Comparison of ENCODE assay signal across 1 cellular context in the genomic region with DNA sequence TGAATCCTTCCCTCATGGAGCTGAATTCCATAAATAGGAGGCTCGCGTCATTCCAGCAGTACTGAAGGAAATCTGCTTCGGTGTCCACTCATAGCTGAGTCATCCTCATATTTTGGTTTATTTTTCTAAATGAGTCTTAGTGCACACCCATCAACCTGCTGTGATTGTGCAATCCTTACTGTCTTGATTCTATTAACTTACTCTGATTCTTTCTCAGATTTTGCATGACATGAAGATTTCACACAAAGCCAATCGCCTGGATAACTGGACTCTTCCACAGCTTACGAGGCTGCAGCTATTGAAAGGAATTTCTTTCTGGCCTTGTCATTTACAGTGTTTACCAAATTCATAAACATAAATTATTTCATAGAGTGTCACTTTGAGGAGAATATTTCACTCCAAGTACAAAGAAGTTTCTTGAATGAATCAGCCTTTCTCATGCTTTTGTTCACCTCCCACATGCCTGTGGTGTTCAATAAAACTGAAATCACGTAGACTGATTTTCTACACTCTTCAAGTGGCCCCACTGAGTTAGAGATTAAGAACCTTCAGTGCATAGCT.
TF ChIP-seq lines count a peak whose summit lies in the region.

No MANE protein-coding gene starts in this region.

TF ChIP-seq in GM23338, 12 proteins besides CTCF, POLR2A, EP300 and RAD21:
- TF ChIP-seq ZNF462 (CRISPR knock-in tag; IDR thresholded peaks at IDR 0.05) = no peak
- no peak for TF ChIP-seq CREB1 (CRISPR knock-in tag; IDR thresholded peaks at IDR 0.05; ENCODE audit: low read depth)
- TF ChIP-seq JUNB (IDR thresholded peaks at IDR 0.05; ENCODE audit: unreplicated experiment) = no peak
TF ChIP-seq in GM23338: peak in this region for 0.
